In the genomic region with DNA sequence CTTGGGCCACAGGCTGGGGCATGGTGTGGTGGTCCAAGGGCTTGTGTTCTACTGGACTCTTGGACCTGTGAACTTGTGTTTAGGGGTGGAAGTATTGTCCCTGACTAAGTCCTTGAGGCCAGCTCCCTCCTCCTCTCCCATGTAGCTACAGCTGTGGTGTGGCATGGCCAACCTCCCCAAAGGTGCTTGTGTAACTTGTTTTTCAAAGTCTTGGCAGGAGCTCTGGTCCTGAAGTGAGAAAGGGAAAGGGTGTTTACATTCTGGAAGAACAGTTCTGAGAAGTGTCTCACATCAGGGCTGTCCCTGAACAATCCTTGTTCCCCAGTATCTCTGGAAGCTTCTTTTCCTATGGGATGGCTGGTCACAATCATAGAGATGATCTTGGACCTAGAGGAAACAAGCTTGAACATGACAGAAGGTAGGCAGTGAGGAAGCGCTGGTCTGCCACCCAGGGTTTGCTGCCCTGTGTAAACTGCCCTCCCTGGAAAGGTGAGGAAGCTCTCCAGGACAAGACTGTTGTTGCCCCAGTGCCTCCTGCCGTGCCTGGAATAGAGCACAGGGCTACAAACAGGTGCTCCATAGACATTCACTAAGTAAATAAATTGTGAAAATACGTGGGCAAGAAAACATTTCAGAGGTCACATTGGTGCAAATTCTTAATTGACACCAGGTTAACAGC, we compare ENCODE assay signal across 13 cellular contexts.
DNase-seq lines count a peak whose midpoint lies in the region; ATAC-seq, FAIRE-seq and TF ChIP-seq lines count a peak whose summit lies in the region.
"Had no signal": no experiment of that assay in that cellular context is flagged by ENCODE, and none has a peak within 500 bp of the region (broad histone marks: within the 10 kb centered on the region; RNA-seq: fewer than 3 reads in every experiment).

No MANE protein-coding gene starts in this region.

- no peaks in the 10 kb centered on the region for H3K27me3 ChIP-seq in gastroesophageal sphincter
- no peaks in the 10 kb centered on the region for H3K27me3 ChIP-seq in pancreas

- no peak for FAIRE-seq in pancreas (lab: Jason Lieb, UNC)
- FAIRE-seq in H54 (lab: Jason Lieb, UNC) = no peak

- H3K36me3 ChIP-seq in gastroesophageal sphincter = no peaks in the 10 kb centered on the region
- no peaks in the 10 kb centered on the region for H3K36me3 ChIP-seq in pancreas

- 50% methylated on average over 3 of the region's 3 CpGs; no CpG with 5 or more reads in 1 of the 2 donors for WGBS in gastroesophageal sphincter (ENCODE audit: low coverage in 1 of 2), 2 donors
- WGBS in pancreas, 2 donors = 15 to 23% methylated on average over 3 of the region's 3 CpGs

- TF ChIP-seq CTCF in gastroesophageal sphincter (IDR thresholded peaks at IDR 0.05) (no peak), pancreas (IDR thresholded peaks at IDR 0.05) (no peak)

- H3K4me1 ChIP-seq in gastroesophageal sphincter = peaks cover 42 to 93% (median 63%) of the 10 kb centered on the region in 3 donors
- peaks cover 56 to 72% (median 69%) of the 10 kb centered on the region in 3 donors for H3K4me1 ChIP-seq in pancreas

- TF ChIP-seq POLR2A in gastroesophageal sphincter (IDR thresholded peaks at IDR 0.05) (peak; percentile 25 to 43), H54 (IDR thresholded peaks at IDR 0.05; ENCODE audit: low read depth, low read length) (no peak)

- peak overlapping the region in 1 of 2 donors; percentile 34 for H3K4me3 ChIP-seq in gastroesophageal sphincter
- H3K4me3 ChIP-seq in pancreas = peak overlapping the region in 1 of 4 donors; percentile 6

- peak; percentile 83 for TF ChIP-seq EP300 in gastroesophageal sphincter (IDR thresholded peaks at IDR 0.05)

- H3K9me3 ChIP-seq in gastroesophageal sphincter (no peaks in the 10 kb centered on the region), pancreas (no peaks in the 10 kb centered on the region)

- peak overlapping the region; percentile 87 to 98 (median 91) for H3K27ac ChIP-seq in gastroesophageal sphincter
- H3K27ac ChIP-seq in pancreas = peak overlapping the region; percentile 89 to 93 (median 90)

- intact Hi-C loops in Right ventricle myocardium superior (cut with DNase I) (no loop called here), cardiac septum (cut with DNase I) (no loop called here), pancreas (cut with DNase I) (loop anchor here in 1 of 3 donors (5.0 kb wide), 1 partner anchor 62 kb away; no protein-coding TSS in a partner anchor)

- DNase-seq in Right ventricle myocardium superior = no peak
- DNase-seq in cardiac septum (ENCODE audit: low spot score) = no peak
- DNase-seq in pancreas = peak in 5 of 6 donors; percentile 66 to 84 (median 73)
- no peak for DNase-seq in islet precursor cell
- DNase-seq in H54 (ENCODE audit: insufficient read length, low spot score) = no peak
- DNase-seq: activated CD8-positive, alpha-beta T cell treated with anti-CD3 and anti-CD28 coated beads, Interleukin-2, amount 10 ng/mL, durations not matched to agents 7 days and 5 days; hippocampal formation; NCI-H2029 treated with DMSO at 0.1 percent for 48 hours; occipital lobe; SIG-M5 had no signal

- ATAC-seq in Right ventricle myocardium superior (ENCODE audit: poor library complexity) (peak; percentile 1), gastroesophageal sphincter (peak; percentile 64), pancreas (peak; percentile 49 to 70 (median 63)), GM21381 (IDR thresholded peaks at IDR 0.05; ENCODE audit: unreplicated experiment) (no peak), GM18511 (IDR thresholded peaks at IDR 0.05; ENCODE audit: unreplicated experiment) (no peak)
- ATAC-seq: activated CD8-positive, alpha-beta T cell treated with anti-CD3 and anti-CD28 coated beads, Interleukin-2, amount 10 ng/mL, durations not matched to agents 7 days and 5 days had no signal

Comparison
In these comparisons a context has a peak if more than half of its experiments do, and no peak if none do; other contexts are left out.
1. ATAC-seq: peak in Right ventricle myocardium superior (single experiment), gastroesophageal sphincter (single experiment) and pancreas (4 of 4); none in GM21381 (single experiment) and GM18511 (single experiment).
2. DNase-seq: peak in pancreas (5 of 6); none in Right ventricle myocardium superior (single experiment), cardiac septum (single experiment), islet precursor cell (single experiment) and H54 (single experiment).